ENCODE assay signal across 8 cellular contexts in the genomic region with DNA sequence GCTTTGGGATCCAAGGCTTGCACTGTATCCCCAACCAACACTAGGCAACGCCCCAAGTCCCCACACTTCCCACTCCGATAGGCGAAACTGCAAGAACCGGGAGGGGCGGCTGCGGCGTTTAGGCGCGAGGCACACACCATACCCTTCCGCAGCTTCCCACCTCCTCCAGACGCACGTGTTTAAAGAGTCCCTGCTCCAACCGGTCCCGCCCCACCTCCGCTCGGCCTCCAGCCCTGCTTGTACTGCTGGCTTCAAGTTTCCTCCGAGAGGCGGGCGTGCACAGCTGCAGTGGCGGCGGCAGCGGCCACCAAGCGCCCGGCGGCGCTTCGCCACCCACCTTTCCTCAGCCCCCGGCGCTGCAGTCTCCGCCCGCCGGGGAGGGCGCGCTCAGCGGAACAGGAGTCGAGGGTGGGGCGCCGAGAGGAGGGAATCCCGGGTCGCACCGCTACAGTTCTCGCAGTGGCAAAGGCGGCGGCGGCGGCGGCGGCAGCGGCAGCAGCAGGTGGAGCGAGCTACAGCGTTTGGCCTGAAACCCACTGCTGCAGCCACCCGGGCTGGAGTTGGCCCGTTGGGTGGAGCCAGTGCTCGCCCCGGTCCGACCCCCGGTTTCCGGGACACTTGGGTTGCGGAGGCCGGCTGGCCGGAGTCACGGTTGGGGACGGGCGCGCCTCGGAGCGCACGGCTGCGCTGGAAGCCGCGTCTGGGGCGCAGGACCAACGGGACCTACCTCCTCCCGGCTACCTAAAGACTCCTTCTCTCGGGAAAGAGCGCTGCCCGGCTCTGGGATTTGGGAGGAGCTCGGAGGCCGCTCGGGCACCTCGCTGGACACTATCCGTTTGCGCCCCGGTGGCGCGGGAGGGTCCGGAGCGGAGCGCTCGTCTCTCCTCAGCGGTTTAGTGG. TPM values are rescaled to one million over a fixed set of nuclear protein-coding genes. Genes with fewer than 3 reads are reported as not detected.
DNase-seq lines count a peak whose midpoint lies in the region; ATAC-seq and TF ChIP-seq lines count a peak whose summit lies in the region.

Gene CNIH3, plus strand, starts transcription at position 457 of the 900 bp plus-strand sequence. CDS start 858 bp downstream, outside the sequence.

- ATAC-seq in body of pancreas (peak; percentile 82), gastroesophageal sphincter (no peak)
- peak; percentile 75 for ATAC-seq in stimulated activated naive CD8-positive, alpha-beta T cell treated with anti-CD3 and anti-CD28 coated beads, Interleukin-15, amount 100 ng/mL, for 72 hours

- peaks cover 73% of the 10 kb centered on the region for H3K27me3 Mint-ChIP-seq in stimulated activated naive CD8-positive, alpha-beta T cell treated with anti-CD3 and anti-CD28 coated beads, Interleukin-15, amount 100 ng/mL, for 72 hours

- DNase-seq in CD1c-positive myeloid dendritic cell (ENCODE audit: extremely low spot score) (peak; percentile 70), HPDE6-E6E7 (ENCODE audit: extremely low spot score) (peak; percentile 52), RPMI8226 (peak; percentile 19), body of pancreas (peak; percentile 71 to 87 (median 83)), kidney tubule cell (ENCODE audit: low spot score) (peak; percentile 44), NCI-H446 (lab: John Stamatoyannopoulos, UW) (no peak)
- DNase-seq in stimulated activated naive CD8-positive, alpha-beta T cell treated with anti-CD3 and anti-CD28 coated beads, Interleukin-15, amount 100 ng/mL, for 72 hours: peak; percentile 43 to 54

- H3K4me1 ChIP-seq in body of pancreas (peaks cover 31% of the 10 kb centered on the region), gastroesophageal sphincter (peaks cover 0 to 24% (median 16%) of the 10 kb centered on the region in 3 donors)

- H3K4me3 Mint-ChIP-seq in stimulated activated naive CD8-positive, alpha-beta T cell treated with anti-CD3 and anti-CD28 coated beads, Interleukin-15, amount 100 ng/mL, for 72 hours: peak within 1 kb of the TSS; percentile 76 to 88

- H3K36me3 ChIP-seq in body of pancreas (replicated peaks in 1 of 2; ENCODE audit: insufficient read depth in 1 of 2, low read depth in 2 of 2) (no peaks in the 10 kb centered on the region), gastroesophageal sphincter (no peaks in the 10 kb centered on the region)

- H3K9me3 ChIP-seq in body of pancreas (no peaks in the 10 kb centered on the region), gastroesophageal sphincter (no peaks in the 10 kb centered on the region)

- H3K9me3 Mint-ChIP-seq in stimulated activated naive CD8-positive, alpha-beta T cell treated with anti-CD3 and anti-CD28 coated beads, Interleukin-15, amount 100 ng/mL, for 72 hours: no peaks in the 10 kb centered on the region

- no peak for TF ChIP-seq EP300 in gastroesophageal sphincter (IDR thresholded peaks at IDR 0.05)

- peak within 1 kb of the TSS; percentile 59 to 60 for H3K4me3 ChIP-seq in body of pancreas
- H3K4me3 ChIP-seq in gastroesophageal sphincter: peak within 1 kb of the TSS in 1 of 2 donors; percentile 51

- TF ChIP-seq POLR2A in body of pancreas (IDR thresholded peaks at IDR 0.05): peak; percentile 75 to 88 (median 79)
- TF ChIP-seq POLR2A in gastroesophageal sphincter (IDR thresholded peaks at IDR 0.05): no peak

- H3K4me1 Mint-ChIP-seq in stimulated activated naive CD8-positive, alpha-beta T cell treated with anti-CD3 and anti-CD28 coated beads, Interleukin-15, amount 100 ng/mL, for 72 hours: peaks cover 40% of the 10 kb centered on the region

- TF ChIP-seq CTCF in body of pancreas (IDR thresholded peaks at IDR 0.05) (peak in 2 of 7 experiments; percentile 17 to 34), gastroesophageal sphincter (IDR thresholded peaks at IDR 0.05) (no peak)

- peak within 1 kb of the TSS in 1 of 2 donors; percentile 93 for H3K27ac Mint-ChIP-seq in stimulated activated naive CD8-positive, alpha-beta T cell treated with anti-CD3 and anti-CD28 coated beads, Interleukin-15, amount 100 ng/mL, for 72 hours

- intact Hi-C loops in body of pancreas (cut with DNase I): no loop called here

- H3K27ac ChIP-seq in body of pancreas (peak within 1 kb of the TSS; percentile 38 to 61 (median 44)), gastroesophageal sphincter (no peak within 1 kb of the TSS)

- no peaks in the 10 kb centered on the region for H3K27me3 ChIP-seq in body of pancreas
- H3K27me3 ChIP-seq in gastroesophageal sphincter: peaks cover 72% of the 10 kb centered on the region

- 0 to 1% methylated on average over 45 to 86 of the region's 91 CpGs for WGBS in body of pancreas, 2 donors
- WGBS in gastroesophageal sphincter (ENCODE audit: low coverage in 1 of 2), 2 donors: no CpG with 5 or more reads among the region's 91 CpGs

RNA-seq across cellular contexts. Expression of gene CNIH3, which starts in this region (rescaled TPM):
- total RNA-seq in body of pancreas (10 to 100 TPM in 1 of 2 donors, 1 to 10 TPM in 1; 7.9 to 15.3 TPM), gastroesophageal sphincter (1 to 10 TPM in 2 of 4 donors, under 1 TPM in 2; 0.81 to 2.2 (median 1.4) TPM)

Comparison
In these comparisons a context has a peak if more than half of its experiments do, and no peak if none do; other contexts are left out.
1. DNase-seq: peak in CD1c-positive myeloid dendritic cell (single experiment), HPDE6-E6E7 (single experiment), RPMI8226 (single experiment), body of pancreas (4 of 4), kidney tubule cell (single experiment) and stimulated activated naive CD8-positive, alpha-beta T cell treated with anti-CD3 and anti-CD28 coated beads, Interleukin-15, amount 100 ng/mL, for 72 hours (2 of 2); none in NCI-H446 (0 of 2).
2. H3K27ac ChIP-seq: peak in body of pancreas (4 of 4); none in gastroesophageal sphincter (0 of 4).
3. POLR2A ChIP-seq: peak in body of pancreas (3 of 3); none in gastroesophageal sphincter (0 of 2).